In the genomic region with DNA sequence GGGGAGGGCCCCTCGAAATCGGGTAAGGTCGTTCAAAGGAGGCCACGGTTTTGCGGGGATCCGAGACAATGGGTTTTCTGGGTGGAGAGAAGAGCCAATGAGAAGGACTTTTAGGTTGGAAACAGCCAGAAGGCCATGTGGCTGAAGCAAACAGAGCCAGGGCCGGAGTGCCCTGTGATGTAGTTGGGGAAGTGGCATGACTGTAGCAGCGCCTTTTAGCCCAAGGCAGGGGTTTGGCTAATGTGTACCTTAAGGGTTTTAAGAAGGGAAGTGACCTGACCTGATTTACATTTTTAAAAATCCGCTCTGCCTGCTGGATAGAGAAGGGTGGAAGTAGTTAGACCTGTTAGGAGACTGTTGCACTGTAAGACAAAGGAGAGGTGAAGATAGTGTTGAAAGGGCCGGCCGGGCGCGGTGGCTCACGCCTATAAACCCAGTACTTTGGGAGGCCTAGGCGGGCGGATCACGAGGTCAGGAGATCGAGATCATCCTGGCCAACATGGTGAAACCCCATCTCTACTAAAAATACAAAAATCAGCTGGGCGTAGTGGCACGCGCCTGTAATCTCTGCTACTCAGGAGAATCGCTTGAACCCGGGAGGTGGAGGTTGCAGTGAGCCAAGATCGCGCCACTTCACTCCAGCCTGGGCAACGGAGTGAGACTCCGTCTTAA, we compare ENCODE assay signal across 8 cellular contexts. TPM values are rescaled to one million over a fixed set of nuclear protein-coding genes. Genes with fewer than 3 reads are reported as not detected.
A peak's percentile ranks its signal among the peaks of the same experiment; 100 is the strongest.
DNase-seq lines count a peak whose midpoint lies in the region; ATAC-seq and TF ChIP-seq lines count a peak whose summit lies in the region.

No MANE protein-coding gene starts in this region.

- no peak for TF ChIP-seq POLR2A in breast epithelium (IDR thresholded peaks at IDR 0.05)

- H3K27me3 ChIP-seq in HL-60 (ENCODE audit: insufficient read depth, poor library complexity, severe bottlenecking): no peaks in the 10 kb centered on the region
- no peaks in the 10 kb centered on the region for H3K27me3 ChIP-seq in SJCRH30
- H3K27me3 ChIP-seq in breast epithelium: no peaks in the 10 kb centered on the region

- TF ChIP-seq CTCF in HL-60 (IDR thresholded peaks at IDR 0.05; ENCODE audit: insufficient read depth, low read length) (no peak), breast epithelium (IDR thresholded peaks at IDR 0.05) (no peak)

- DNase-seq in NCI-H2171 treated with DMSO at 0.1 percent for 48 hours (lab: John Stamatoyannopoulos, UW) (peak; percentile 31), NCI-H2171 (lab: John Stamatoyannopoulos, UW) (no peak), HL-60 (ENCODE audit: low read depth in 1 of 2, low spot score in 1 of 2) (peak in 1 of 2 experiments; percentile 76), SJCRH30 (peak; percentile 18 to 38), breast epithelium (ENCODE audit: low spot score in 2 of 2) (peak; percentile 71 to 73), iPS-NIHi11 (ENCODE audit: low spot score) (peak; percentile 52), skeletal muscle cell (ENCODE audit: low read depth) (no peak)

- H3K4me3 ChIP-seq in HL-60 (replicated peaks; ENCODE audit: insufficient read depth, low read length): peak overlapping the region; percentile 90
- peak overlapping the region; percentile 97 for H3K4me3 ChIP-seq in SJCRH30
- H3K4me3 ChIP-seq in breast epithelium: peak overlapping the region; percentile 72 to 87 (median 78)
- H3K4me3 ChIP-seq in skeletal muscle cell (ENCODE audit: low read depth, low read length): peak overlapping the region; percentile 96

- H3K36me3 ChIP-seq in SJCRH30 (peaks cover 2% of the 10 kb centered on the region; the same call in 1 of the 2 replicates), breast epithelium (no peaks in the 10 kb centered on the region)

- intact Hi-C loops in breast epithelium (cut with DNase I; ENCODE audit: low total_unique reads): no loop called here

- no peak for ATAC-seq in GM19328 (IDR thresholded peaks at IDR 0.05; ENCODE audit: unreplicated experiment)

- no peaks in the 10 kb centered on the region for H3K9me3 ChIP-seq in SJCRH30 (replicated peaks)
- no peaks in the 10 kb centered on the region for H3K9me3 ChIP-seq in breast epithelium

- H3K4me1 ChIP-seq in SJCRH30: peaks cover 8% of the 10 kb centered on the region
- H3K4me1 ChIP-seq in breast epithelium: peaks cover 5 to 35% of the 10 kb centered on the region in 2 donors

- peak overlapping the region; percentile 97 for H3K27ac ChIP-seq in HL-60 (replicated peaks)
- peak overlapping the region; percentile 99 for H3K27ac ChIP-seq in SJCRH30
- peak overlapping the region; percentile 98 to 99 for H3K27ac ChIP-seq in breast epithelium

RNA-seq across cellular contexts. Expression of gene LYRM1, which starts 1.0 kb away (rescaled TPM):
- total RNA-seq in SJCRH30 (2014; rRNA removed; shearing (Covaris generic)): 13.4 and 15.3 TPM in 2 replicates
- total RNA-seq in breast epithelium: 10 to 100 TPM; 42.6 to 54.6 (median 50.9) TPM

RNA-seq across cellular contexts. Expression of gene DCUN1D3, which starts 1.4 kb away (rescaled TPM):
- 5.6 and 7.8 TPM in 2 replicates for total RNA-seq in SJCRH30 (2014; rRNA removed; shearing (Covaris generic))
- 10 to 100 TPM; 22.7 to 43.8 (median 26.2) TPM for total RNA-seq in breast epithelium

Comparison
In these comparisons a context has a peak if more than half of its experiments do, and no peak if none do; other contexts are left out.
1. DNase-seq: peak in NCI-H2171 treated with DMSO at 0.1 percent for 48 hours (single experiment), SJCRH30 (2 of 2), breast epithelium (2 of 2) and iPS-NIHi11 (single experiment); none in NCI-H2171 (single experiment) and skeletal muscle cell (single experiment).
2. Peak in every context shown above with its lines, with median percentiles within 50 percentile points of each other: H3K27ac ChIP-seq and H3K4me3 ChIP-seq.